In the genomic region with DNA sequence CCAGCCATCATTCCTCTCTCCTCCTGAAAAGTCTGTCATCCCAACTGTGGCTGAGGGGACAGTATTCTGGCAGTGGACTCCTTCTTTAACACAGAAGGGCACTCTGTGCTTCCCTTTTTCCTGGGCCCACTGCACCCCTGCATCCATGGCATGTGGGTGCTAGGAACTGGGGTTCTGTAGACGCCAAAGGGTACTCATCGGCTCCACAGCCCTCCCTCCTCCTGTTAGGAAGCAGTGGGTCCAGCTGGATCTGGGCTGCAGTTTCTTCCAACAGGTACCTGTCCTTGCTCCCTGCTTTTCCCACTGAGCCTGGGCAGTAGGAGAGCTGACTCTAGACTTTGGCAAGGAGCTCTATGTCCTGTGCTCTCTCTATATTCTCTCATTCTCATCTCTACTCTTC, we compare ENCODE assay signal across 19 cellular contexts.
"Had no signal": no experiment of that assay in that cellular context is flagged by ENCODE, and none has a peak within 500 bp of the region (broad histone marks: within the 10 kb centered on the region; RNA-seq: fewer than 3 reads in every experiment).

No MANE protein-coding gene starts in this region.

- H3K27ac Mint-ChIP-seq: activated CD4-positive, alpha-beta T cell treated with anti-CD3 and anti-CD28 coated beads, Interleukin-2, amount 10 ng/mL, durations not matched to agents 24 days and 14 days; activated CD8-positive, alpha-beta T cell treated with anti-CD3 and anti-CD28 coated beads for 36 hours; activated naive CD4-positive, alpha-beta T cell treated with anti-CD3 and anti-CD28 coated beads for 36 hours; dendritic cell treated with granulocyte-macrophage colony-stimulating factor and Interleukin-4, amounts not matched to agents 40 ng/mL and 50 ng/mL, for 4 days had no signal

- H3K9me3 Mint-ChIP-seq: activated CD4-positive, alpha-beta T cell treated with anti-CD3 and anti-CD28 coated beads, Interleukin-2, amount 10 ng/mL, durations not matched to agents 24 days and 14 days; activated CD8-positive, alpha-beta T cell treated with anti-CD3 and anti-CD28 coated beads for 36 hours; activated naive CD4-positive, alpha-beta T cell treated with anti-CD3 and anti-CD28 coated beads for 36 hours; dendritic cell treated with granulocyte-macrophage colony-stimulating factor and Interleukin-4, amounts not matched to agents 40 ng/mL and 50 ng/mL, for 4 days; naive B cell had no signal

- H2AFZ ChIP-seq: parathyroid adenoma had no signal

- H3K9ac ChIP-seq: parathyroid adenoma had no signal

- H3K27me3 Mint-ChIP-seq: activated CD4-positive, alpha-beta T cell treated with anti-CD3 and anti-CD28 coated beads, Interleukin-2, amount 10 ng/mL, durations not matched to agents 24 days and 14 days; activated CD8-positive, alpha-beta T cell treated with anti-CD3 and anti-CD28 coated beads for 36 hours had no signal

- H3K36me3 Mint-ChIP-seq: naive B cell had no signal

- H3K27me3 ChIP-seq: cardiac muscle cell, gastroesophageal sphincter, heart right ventricle, neutrophil, tibial artery had no signal

- H3K9me3 ChIP-seq: gastroesophageal sphincter, heart right ventricle, mucosa of descending colon, neutrophil, tibial artery had no signal

- ATAC-seq: activated CD8-positive, alpha-beta T cell treated with anti-CD3 and anti-CD28 coated beads for 36 hours; esophagus mucosa; gastroesophageal sphincter; heart right ventricle; mucosa of descending colon had no signal

- H3K4me3 ChIP-seq: cardiac muscle cell, gastroesophageal sphincter, heart right ventricle, mucosa of descending colon, tibial artery had no signal

- H3K27ac ChIP-seq: cardiac muscle cell, gastroesophageal sphincter, heart right ventricle, neutrophil, parathyroid adenoma, tibial artery had no signal

- H3K36me3 ChIP-seq: cardiac muscle cell, heart right ventricle, neutrophil, tibial artery had no signal

- H3K4me3 Mint-ChIP-seq: activated CD4-positive, alpha-beta T cell treated with anti-CD3 and anti-CD28 coated beads, Interleukin-2, amount 10 ng/mL, durations not matched to agents 24 days and 14 days; activated CD8-positive, alpha-beta T cell treated with anti-CD3 and anti-CD28 coated beads for 36 hours; activated naive CD4-positive, alpha-beta T cell treated with anti-CD3 and anti-CD28 coated beads for 36 hours; dendritic cell treated with granulocyte-macrophage colony-stimulating factor and Interleukin-4, amounts not matched to agents 40 ng/mL and 50 ng/mL, for 4 days; naive B cell had no signal

- DNase-seq: activated CD4-positive, alpha-beta T cell treated with anti-CD3 and anti-CD28 coated beads, Interleukin-2, amount 10 ng/mL, durations not matched to agents 24 days and 14 days; activated CD8-positive, alpha-beta T cell treated with anti-CD3 and anti-CD28 coated beads for 36 hours; activated naive CD4-positive, alpha-beta T cell treated with anti-CD3 and anti-CD28 coated beads for 36 hours; activated T-cell treated with anti-CD3 and anti-CD28 coated beads, Interleukin-2, amount 50 U/mL, for 48 hours; amniotic stem cell; effector CD8-positive, alpha-beta T cell; heart right ventricle; mesenchymal stem cell; mucosa of descending colon; naive B cell; stimulated activated naive CD4-positive, alpha-beta T cell treated with Interleukin-2 at 50 U/mL for 16 hours; SW 1271 had no signal

- H3K79me2 ChIP-seq: parathyroid adenoma had no signal
